Comparison of ENCODE assay signal across 24 cellular contexts in genomic region chr11:125910450-125910849, GRCh38.
"Had no signal": no experiment of that assay in that cellular context is flagged by ENCODE, and none has a peak within 500 bp of the region (broad histone marks: within the 10 kb centered on the region; RNA-seq: fewer than 3 reads in every experiment).

No MANE protein-coding gene starts in this region.

- H3K4me3 Mint-ChIP-seq: activated CD4-positive, alpha-beta memory T cell treated with anti-CD3 and anti-CD28 coated beads for 36 hours; activated CD4-positive, alpha-beta T cell treated with anti-CD3 and anti-CD28 coated beads, Interleukin-2, amount 10 ng/mL, durations not matched to agents 7 days and 5 days; activated naive CD8-positive, alpha-beta T cell treated with anti-CD3 and anti-CD28 coated beads, Interleukin-2, amount 50 U/mL, for 24 hours; activated T-cell treated with anti-CD3 and anti-CD28 coated beads, Interleukin-2, amount 50 U/mL, for 4 hours; T-cell had no signal

- H3K4me1 Mint-ChIP-seq: activated CD4-positive, alpha-beta T cell treated with anti-CD3 and anti-CD28 coated beads, Interleukin-2, amount 10 ng/mL, durations not matched to agents 7 days and 5 days; activated naive CD8-positive, alpha-beta T cell treated with anti-CD3 and anti-CD28 coated beads, Interleukin-2, amount 50 U/mL, for 24 hours had no signal

- ATAC-seq: activated naive CD4-positive, alpha-beta T cell treated with anti-CD3 and anti-CD28 coated beads, Interleukin-2, amount 50 U/mL, for 72 hours; activated naive CD8-positive, alpha-beta T cell treated with anti-CD3 and anti-CD28 coated beads, Interleukin-2, amount 50 U/mL, for 24 hours; activated T-cell treated with anti-CD3 and anti-CD28 coated beads, Interleukin-2, amount 50 U/mL, for 4 hours; T-cell had no signal

- H3K9me3 Mint-ChIP-seq: activated CD4-positive, alpha-beta memory T cell treated with anti-CD3 and anti-CD28 coated beads for 36 hours; activated CD4-positive, alpha-beta T cell treated with anti-CD3 and anti-CD28 coated beads, Interleukin-2, amount 10 ng/mL, durations not matched to agents 7 days and 5 days; activated naive CD4-positive, alpha-beta T cell treated with anti-CD3 and anti-CD28 coated beads, Interleukin-2, amount 50 U/mL, for 72 hours; activated naive CD8-positive, alpha-beta T cell treated with anti-CD3 and anti-CD28 coated beads, Interleukin-2, amount 50 U/mL, for 24 hours; activated T-cell treated with anti-CD3 and anti-CD28 coated beads, Interleukin-2, amount 50 U/mL, for 4 hours; T-cell had no signal

- H3K27ac ChIP-seq: KMS-11, SK-N-MC, VCaP had no signal

- DNase-seq: activated CD4-positive, alpha-beta memory T cell treated with anti-CD3 and anti-CD28 coated beads for 36 hours; activated CD4-positive, alpha-beta T cell treated with anti-CD3 and anti-CD28 coated beads, Interleukin-2, amount 10 ng/mL, durations not matched to agents 7 days and 5 days; activated CD4-positive, CD25-positive, alpha-beta regulatory T cell; activated CD8-positive, alpha-beta memory T cell treated with anti-CD3 and anti-CD28 coated beads for 24 hours; activated effector memory CD4-positive, alpha-beta T cell treated with anti-CD3 and anti-CD28 coated beads, Interleukin-2, amount 50 U/mL, for 16 hours; activated naive CD4-positive, alpha-beta T cell treated with Interleukin-2 at 50 U/mL for 16 hours; activated naive CD8-positive, alpha-beta T cell treated with anti-CD3 and anti-CD28 coated beads, Interleukin-2, amount 50 U/mL, for 24 hours; activated T-cell treated with anti-CD3 and anti-CD28 coated beads, Interleukin-2, amount 50 U/mL, for 4 hours; amniotic stem cell; MG63; MV-4-11; NCI-H1092 treated with DMSO at 0.1 percent for 48 hours; NCI-H1417 treated with DMSO at 0.1 percent for 48 hours; NCI-H1694; NCI-H2081; NCI-H524; SHP77 treated with DMSO at 0.1 percent for 48 hours; T-cell; T-helper 2 cell; T1000 had no signal

- H3K27ac Mint-ChIP-seq: activated CD4-positive, alpha-beta memory T cell treated with anti-CD3 and anti-CD28 coated beads for 36 hours; activated CD4-positive, alpha-beta T cell treated with anti-CD3 and anti-CD28 coated beads, Interleukin-2, amount 10 ng/mL, durations not matched to agents 7 days and 5 days; activated naive CD4-positive, alpha-beta T cell treated with anti-CD3 and anti-CD28 coated beads, Interleukin-2, amount 50 U/mL, for 72 hours; activated naive CD8-positive, alpha-beta T cell treated with anti-CD3 and anti-CD28 coated beads, Interleukin-2, amount 50 U/mL, for 24 hours; T-cell had no signal

- H3K36me3 Mint-ChIP-seq: activated CD4-positive, alpha-beta memory T cell treated with anti-CD3 and anti-CD28 coated beads for 36 hours; activated naive CD4-positive, alpha-beta T cell treated with anti-CD3 and anti-CD28 coated beads, Interleukin-2, amount 50 U/mL, for 72 hours; T-cell had no signal
